ENCODE assay signal across 1 cellular context in the genomic region with DNA sequence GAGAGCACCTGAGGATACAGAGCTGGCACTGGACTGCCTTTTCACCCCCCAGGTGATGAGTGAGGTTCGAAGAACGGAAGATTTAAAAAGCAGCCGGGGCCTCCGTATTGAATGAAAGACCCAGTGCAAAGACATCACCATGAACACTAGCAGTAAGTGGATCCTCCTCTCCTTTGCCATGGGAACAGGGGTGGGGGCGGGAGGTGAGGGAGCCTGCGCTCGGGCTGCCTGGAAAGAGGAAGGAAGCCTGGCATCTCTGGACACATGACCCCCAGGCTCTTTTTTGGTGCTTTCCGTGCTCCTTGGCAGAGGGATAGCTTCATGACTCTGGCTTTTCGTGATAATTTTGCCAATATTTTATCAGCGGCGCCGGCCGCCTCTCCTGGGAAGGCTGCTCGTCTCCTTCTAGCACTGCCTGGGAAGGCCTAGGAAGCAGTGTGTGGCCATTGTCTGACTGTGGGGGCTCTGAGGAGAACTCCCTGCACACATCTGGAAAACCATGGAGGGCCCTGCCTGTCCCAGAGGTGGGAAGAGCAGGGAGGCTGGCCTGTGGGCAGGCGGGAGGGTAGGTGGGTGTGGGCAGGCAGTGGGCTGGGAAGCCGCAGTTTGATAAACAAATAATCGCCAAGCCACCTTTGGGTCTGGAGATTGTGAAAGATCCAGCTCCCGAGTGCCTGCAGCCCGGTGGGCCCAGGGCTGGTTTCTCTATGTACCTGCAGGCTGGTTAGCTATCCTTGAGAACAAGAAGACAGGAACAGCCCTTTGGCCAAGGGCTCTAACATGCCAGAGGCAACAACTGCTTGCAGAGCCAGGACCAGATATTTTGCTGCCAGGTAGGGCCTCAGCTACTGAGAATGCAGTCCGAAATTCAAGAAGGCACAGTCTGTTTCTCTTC.
TF ChIP-seq lines count a peak whose summit lies in the region.

No MANE protein-coding gene starts in this region.

TF ChIP-seq in H1, 55 proteins besides CTCF, POLR2A, EP300 and RAD21 (continued from another document):
- TF ChIP-seq, protein P1, sequence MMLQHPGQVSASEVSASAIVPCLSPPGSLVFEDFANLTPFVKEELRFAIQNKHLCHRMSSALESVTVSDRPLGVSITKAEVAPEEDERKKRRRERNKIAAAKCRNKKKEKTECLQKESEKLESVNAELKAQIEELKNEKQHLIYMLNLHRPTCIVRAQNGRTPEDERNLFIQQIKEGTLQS (IDR thresholded peaks at IDR 0.05; ENCODE audit: insufficient read depth, low read depth, low read length): no peak
- no peak for TF ChIP-seq KDM5A (IDR thresholded peaks at IDR 0.05; ENCODE audit: low read length)
- no peak for TF ChIP-seq HDAC2 (IDR thresholded peaks at IDR 0.05; ENCODE audit: borderline replicate concordance in 1 of 2, low read depth in 2 of 2, low read length in 2 of 2)
- no peak for TF ChIP-seq SP1 (IDR thresholded peaks at IDR 0.05; ENCODE audit: low read depth, low read length)
- TF ChIP-seq BACH1 (IDR thresholded peaks at IDR 0.05; ENCODE audit: low read length): no peak
- no peak for TF ChIP-seq SIX5 (IDR thresholded peaks at IDR 0.05; ENCODE audit: low read depth, low read length)
- TF ChIP-seq SP4 (IDR thresholded peaks at IDR 0.05; ENCODE audit: low read length): no peak
